In genomic region chr20:57495978-57496377, GRCh38 we compare ENCODE assay signal across 12 cellular contexts. TPM values are rescaled to one million over a fixed set of nuclear protein-coding genes. Genes with fewer than 3 reads are reported as not detected.
DNase-seq lines count a peak whose midpoint lies in the region; ATAC-seq and TF ChIP-seq lines count a peak whose summit lies in the region.
"Had no signal": no experiment of that assay in that cellular context is flagged by ENCODE, and none has a peak within 500 bp of the region (broad histone marks: within the 10 kb centered on the region; RNA-seq: fewer than 3 reads in every experiment).

No MANE protein-coding gene starts in this region.

- peaks cover 19% of the 10 kb centered on the region for H3F3A ChIP-seq in MM.1S (ENCODE audit: insufficient read depth, low read length)

- H3K9me3 ChIP-seq in MM.1S (replicated peaks; ENCODE audit: insufficient read depth, low read length) = no peaks in the 10 kb centered on the region
- H3K9me3 ChIP-seq: A549 had no signal

- no peak for ATAC-seq in stimulated activated effector memory CD8-positive, alpha-beta T cell treated with anti-CD3 and anti-CD28 coated beads, Interleukin-12 subunit alpha, Interleukin-12 subunit beta, amount 100 ng/mL, for 72 hours

- H3K9ac ChIP-seq in MM.1S (ENCODE audit: low read length) = no peak overlapping the region

- H3K9me3 Mint-ChIP-seq in stimulated activated effector memory CD8-positive, alpha-beta T cell treated with anti-CD3 and anti-CD28 coated beads, Interleukin-12 subunit alpha, Interleukin-12 subunit beta, amount 100 ng/mL, for 72 hours = no peaks in the 10 kb centered on the region
- H3K9me3 Mint-ChIP-seq: CD4-positive, alpha-beta T cell had no signal

- no peaks in the 10 kb centered on the region for H3K79me2 ChIP-seq in MM.1S (ENCODE audit: low read length)

- H3K4me2 ChIP-seq in MM.1S (ENCODE audit: low read depth, low read length) = no peak overlapping the region
- H3K4me2 ChIP-seq: A549 had no signal

- TF ChIP-seq CTCF in MM.1S (IDR thresholded peaks at IDR 0.05; ENCODE audit: low read length) = no peak
- no peak for TF ChIP-seq CTCF in coronary artery (IDR thresholded peaks at IDR 0.05)

- peaks cover 12% of the 10 kb centered on the region for H3K4me1 Mint-ChIP-seq in stimulated activated effector memory CD8-positive, alpha-beta T cell treated with anti-CD3 and anti-CD28 coated beads, Interleukin-12 subunit alpha, Interleukin-12 subunit beta, amount 100 ng/mL, for 72 hours

- H3K36me3 Mint-ChIP-seq in stimulated activated effector memory CD8-positive, alpha-beta T cell treated with anti-CD3 and anti-CD28 coated beads, Interleukin-12 subunit alpha, Interleukin-12 subunit beta, amount 100 ng/mL, for 72 hours = no peaks in the 10 kb centered on the region

- H3K27ac ChIP-seq in MM.1S (ENCODE audit: low read length) (peak overlapping the region; percentile 32; the same call in 1 of the 2 replicates), coronary artery (no peak overlapping the region)
- H3K27ac ChIP-seq: 22Rv1, A549, C4-2B had no signal

- H3K4me3 ChIP-seq in MM.1S (ENCODE audit: low read length) (no peak overlapping the region), coronary artery (no peak overlapping the region)
- H3K4me3 ChIP-seq: A549, GM12878 had no signal

- no peak overlapping the region for H3K27ac Mint-ChIP-seq in stimulated activated effector memory CD8-positive, alpha-beta T cell treated with anti-CD3 and anti-CD28 coated beads, Interleukin-12 subunit alpha, Interleukin-12 subunit beta, amount 100 ng/mL, for 72 hours
- H3K27ac Mint-ChIP-seq: CD4-positive, alpha-beta T cell had no signal

- H3K27me3 ChIP-seq in MM.1S (replicated peaks; ENCODE audit: insufficient read depth, low read length) = no peaks in the 10 kb centered on the region

- no peaks in the 10 kb centered on the region for H4K20me1 ChIP-seq in MM.1S (ENCODE audit: insufficient read depth, low read length)

- H3K4me1 ChIP-seq in MM.1S (ENCODE audit: low read length) = peaks cover 45% of the 10 kb centered on the region
- H3K4me1 ChIP-seq: A549 had no signal

- H2AFZ ChIP-seq in MM.1S (ENCODE audit: low read length) = no peak overlapping the region

- no peaks in the 10 kb centered on the region for H3K9me2 ChIP-seq in MM.1S (replicated peaks; ENCODE audit: insufficient read depth, low read length)

- no peak overlapping the region for H3K4me3 Mint-ChIP-seq in stimulated activated effector memory CD8-positive, alpha-beta T cell treated with anti-CD3 and anti-CD28 coated beads, Interleukin-12 subunit alpha, Interleukin-12 subunit beta, amount 100 ng/mL, for 72 hours
- H3K4me3 Mint-ChIP-seq: CD4-positive, alpha-beta T cell had no signal

- no peaks in the 10 kb centered on the region for H3K36me3 ChIP-seq in MM.1S (replicated peaks; ENCODE audit: insufficient read depth, low read length)

- DNase-seq in NCI-H82 (lab: John Stamatoyannopoulos, UW) (peak; percentile 17), NCI-H82 treated with DMSO at 0.1 percent for 48 hours (lab: John Stamatoyannopoulos, UW; ENCODE audit: unreplicated experiment) (no peak), MM.1S (no peak), coronary artery (ENCODE audit: low spot score) (peak; percentile 59), mesenteric fat pad (ENCODE audit: low spot score) (peak; percentile 26), NCI-H510A treated with DMSO at 0.1 percent for 48 hours (lab: John Stamatoyannopoulos, UW) (no peak)
- no peak for DNase-seq in stimulated activated effector memory CD8-positive, alpha-beta T cell treated with anti-CD3 and anti-CD28 coated beads, Interleukin-12 subunit alpha, Interleukin-12 subunit beta, amount 100 ng/mL, for 72 hours (ENCODE audit: low spot score in 2 of 2)

RNA-seq across cellular contexts. Expression of gene CTCFL, which starts 29.0 kb away (rescaled TPM):
- 0.16 TPM for total RNA-seq in mesenteric fat pad
- total RNA-seq: CD4-positive, alpha-beta T cell had no signal

Comparison
In these comparisons a context has a peak if more than half of its experiments do, and no peak if none do; other contexts are left out.
1. DNase-seq: peak in NCI-H82 (single experiment), coronary artery (single experiment) and mesenteric fat pad (single experiment); none in NCI-H82 treated with DMSO at 0.1 percent for 48 hours (single experiment), MM.1S (single experiment), stimulated activated effector memory CD8-positive, alpha-beta T cell treated with anti-CD3 and anti-CD28 coated beads, Interleukin-12 subunit alpha, Interleukin-12 subunit beta, amount 100 ng/mL, for 72 hours (0 of 2) and NCI-H510A treated with DMSO at 0.1 percent for 48 hours (single experiment).